ENCODE assay signal across 18 cellular contexts in the genomic region with DNA sequence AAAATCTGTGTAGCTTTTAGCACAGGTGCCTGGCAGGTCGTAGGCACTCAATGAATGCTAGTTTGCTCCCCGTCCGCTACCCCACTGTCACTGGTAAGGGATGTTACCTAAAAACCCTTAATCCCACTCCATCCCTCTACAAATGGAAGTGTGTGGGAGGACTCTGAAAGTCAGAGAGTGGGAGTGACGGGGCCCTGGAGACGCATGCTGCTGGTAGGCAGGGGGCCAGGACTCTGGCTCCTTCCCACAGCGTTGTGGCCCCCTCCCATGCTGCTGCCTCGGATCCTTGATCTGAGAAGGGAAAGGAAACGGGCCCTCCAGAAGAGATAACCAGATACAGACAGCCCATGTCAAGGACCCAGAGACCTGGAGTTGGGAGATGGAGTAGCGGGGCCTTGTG.
DNase-seq lines count a peak whose midpoint lies in the region; ATAC-seq and TF ChIP-seq lines count a peak whose summit lies in the region.
"Had no signal": no experiment of that assay in that cellular context is flagged by ENCODE, and none has a peak within 500 bp of the region (broad histone marks: within the 10 kb centered on the region; RNA-seq: fewer than 3 reads in every experiment).

No MANE protein-coding gene starts in this region.

- POLR2A ChIA-PET in RWPE1 (lab: Yijun Ruan, JAX; ENCODE audit: low non-redundant PET): no interaction called here

- DNase-seq in CD14-positive monocyte (ENCODE audit: low spot score): peak; percentile 26
- DNase-seq in RWPE1 (ENCODE audit: low spot score): no peak
- no peak for DNase-seq in nephron progenitor cell
- peak; percentile 39 for DNase-seq in upper lobe of right lung
- no peak for DNase-seq in DMS 273 (lab: John Stamatoyannopoulos, UW; ENCODE audit: unreplicated experiment)
- no peak for DNase-seq in AML-193 (lab: John Stamatoyannopoulos, UW)
- DNase-seq in NCI-H1417 (lab: John Stamatoyannopoulos, UW): no peak
- DNase-seq: ACHN; Calu3; CD8-positive, alpha-beta T cell; DMS 273 treated with DMSO at 0.1 percent for 48 hours; DMS53; DND-41; EL; HCEC 1CT; HFFc6 had no signal

- H3K4me3 ChIP-seq in upper lobe of right lung: no peak overlapping the region
- H3K4me3 ChIP-seq: GM23338 had no signal

- no peaks in the 10 kb centered on the region for H3K36me3 ChIP-seq in upper lobe of right lung

- no peaks in the 10 kb centered on the region for H3K27me3 ChIP-seq in upper lobe of right lung

- no peaks in the 10 kb centered on the region for H3K36me3 Mint-ChIP-seq in CD14-positive monocyte
- H3K36me3 Mint-ChIP-seq in nephron progenitor cell (ENCODE audit: low read depth): peaks cover 56% of the 10 kb centered on the region
- H3K36me3 Mint-ChIP-seq: CD8-positive, alpha-beta T cell had no signal

- CTCF ChIA-PET in RWPE1 (lab: Yijun Ruan, JAX): no interaction called here

- no peak for ATAC-seq in upper lobe of right lung
- ATAC-seq: CD8-positive, alpha-beta T cell; GM23338 had no signal

- peak overlapping the region; percentile 9; the same call in 1 of the 2 replicates for H3K27ac ChIP-seq in RWPE1
- H3K27ac ChIP-seq in upper lobe of right lung: no peak overlapping the region
- H3K27ac ChIP-seq: HL-60 had no signal

- H3K27me3 Mint-ChIP-seq in CD14-positive monocyte (ENCODE audit: low read depth in 3 of 3) (peaks cover 0 to 5% (median 4%) of the 10 kb centered on the region in 3 donors), nephron progenitor cell (ENCODE audit: low read depth, poor library complexity) (no peaks in the 10 kb centered on the region)

- no peaks in the 10 kb centered on the region for H3K4me1 ChIP-seq in upper lobe of right lung

- H3K27ac Mint-ChIP-seq in CD14-positive monocyte (no peak overlapping the region), nephron progenitor cell (peak overlapping the region; percentile 43)
- H3K27ac Mint-ChIP-seq: CD8-positive, alpha-beta T cell; GM23338; HFFc6 had no signal

- H3K4me3 Mint-ChIP-seq in CD14-positive monocyte: no peak overlapping the region
- no peak overlapping the region for H3K4me3 Mint-ChIP-seq in nephron progenitor cell
- H3K4me3 Mint-ChIP-seq: CD8-positive, alpha-beta T cell; GM23338; HFFc6 had no signal

- no peak for TF ChIP-seq CTCF in CD14-positive monocyte (IDR thresholded peaks at IDR 0.05)
- TF ChIP-seq CTCF in RWPE1 (conservative IDR thresholded peaks at IDR 0.05; ENCODE audit: low read depth): no peak
- TF ChIP-seq CTCF in nephron progenitor cell (IDR thresholded peaks at IDR 0.05): no peak
- no peak for TF ChIP-seq CTCF in upper lobe of right lung (IDR thresholded peaks at IDR 0.05)

- intact Hi-C loops in CD14-positive monocyte (cut with micrococcal nuclease) (no loop called here), upper lobe of right lung (cut with DNase I) (no loop called here)

- H3K9me3 Mint-ChIP-seq in CD14-positive monocyte (peaks cover 0 to 2% (median 0%) of the 10 kb centered on the region in 7 donors), nephron progenitor cell (peaks cover 4% of the 10 kb centered on the region)
- H3K9me3 Mint-ChIP-seq: CD8-positive, alpha-beta T cell; GM23338; HFFc6 had no signal

- H3K4me1 Mint-ChIP-seq in CD14-positive monocyte (peaks cover 2% of the 10 kb centered on the region), nephron progenitor cell (peaks cover 33% of the 10 kb centered on the region)

- H3K9me3 ChIP-seq in upper lobe of right lung: no peaks in the 10 kb centered on the region

Comparison
In these comparisons a context has a peak if more than half of its experiments do, and no peak if none do; other contexts are left out.
1. DNase-seq: peak in CD14-positive monocyte (single experiment) and upper lobe of right lung (single experiment); none in RWPE1 (single experiment), nephron progenitor cell (single experiment), DMS 273 (single experiment), AML-193 (0 of 2) and NCI-H1417 (0 of 3).